In genomic region chr15:72382146-72382545, GRCh38 we compare ENCODE assay signal across 14 cellular contexts. TPM values are rescaled to one million over a fixed set of nuclear protein-coding genes. Genes with fewer than 3 reads are reported as not detected.
DNase-seq lines count a peak whose midpoint lies in the region; ATAC-seq and TF ChIP-seq lines count a peak whose summit lies in the region.
"Had no signal": no experiment of that assay in that cellular context is flagged by ENCODE, and none has a peak within 500 bp of the region (broad histone marks: within the 10 kb centered on the region; RNA-seq: fewer than 3 reads in every experiment).

No MANE protein-coding gene starts in this region.

- no peaks in the 10 kb centered on the region for H3K4me1 ChIP-seq in Panc1 (ENCODE audit: control insufficient read depth, insufficient read depth, low read length)

- POLR2A ChIA-PET in Panc1 (lab: Charles Lee) = interaction anchor here (0.6 to 0.7 kb wide), 2 partner anchors 249 to 751 kb away, joined by 3 to 6 read pairs; no protein-coding TSS in a partner anchor

- H3K4me3 ChIP-seq in Panc1 (ENCODE audit: low read depth in 2 of 2, low read length in 2 of 2) = no peak overlapping the region
- no peak overlapping the region for H3K4me3 ChIP-seq in fibroblast of villous mesenchyme (ENCODE audit: low read depth, low read length)
- H3K4me3 ChIP-seq: tibial artery had no signal

- TF ChIP-seq CTCF in GM12874 (IDR thresholded peaks at IDR 0.05; ENCODE audit: insufficient read depth, low read depth, low read length) (0 out of 2 replicates have a peak, but pooled peaks have one; percentile 18), Panc1 (IDR thresholded peaks at IDR 0.05) (peak; percentile 34; the same call in 1 of the 2 replicates), fibroblast of villous mesenchyme (IDR thresholded peaks at IDR 0.05; ENCODE audit: insufficient read depth, low read depth, low read length) (peak; percentile 36)

- H3K27ac ChIP-seq in Panc1 (ENCODE audit: low read length) = no peak overlapping the region
- H3K27ac ChIP-seq: tibial artery had no signal

- H3K36me3 ChIP-seq in Panc1 (ENCODE audit: control insufficient read depth, insufficient read depth, low read length) = no peaks in the 10 kb centered on the region
- H3K36me3 ChIP-seq: tibial artery had no signal

- H3K9me3 ChIP-seq in Panc1 (ENCODE audit: control insufficient read depth, insufficient read depth, low read depth, low read length) = no peaks in the 10 kb centered on the region
- H3K9me3 ChIP-seq: tibial artery had no signal

- H3K27me3 ChIP-seq in Panc1 (ENCODE audit: control insufficient read depth, insufficient read depth, low read length) = peaks cover 2% of the 10 kb centered on the region; the same call in 1 of the 2 replicates

- CTCF ChIA-PET in Panc1 (lab: Charles Lee) = interaction anchor here (0.5 kb wide), 2 partner anchors 41 to 150 kb away, joined by 4 to 8 read pairs; no protein-coding TSS in a partner anchor

- ATAC-seq in Panc1 (0 out of 2 replicates have a peak, but pooled peaks have one; percentile 57), HG02852 (IDR thresholded peaks at IDR 0.05; ENCODE audit: unreplicated experiment) (no peak), HG03139 (IDR thresholded peaks at IDR 0.05; ENCODE audit: unreplicated experiment) (no peak), HG03135 (IDR thresholded peaks at IDR 0.05; ENCODE audit: unreplicated experiment) (no peak)
- ATAC-seq: activated CD8-positive, alpha-beta memory T cell treated with anti-CD3 and anti-CD28 coated beads, Interleukin-2, amount 10 ng/mL, durations not matched to agents 7 days and 5 days; activated naive CD8-positive, alpha-beta T cell treated with anti-CD3 and anti-CD28 coated beads, Interleukin-2, amount 50 U/mL, for 24 hours had no signal

- in situ Hi-C loops in Panc1 (cut with HindIII; ENCODE audit: low pct_unique_long_range_greater_than_20kb, low sequenced_read_pairs) = no loop called here

- intact Hi-C loops in Panc1 (cut with micrococcal nuclease; ENCODE audit: unreplicated experiment) = no loop called here

- peak; percentile 33 to 44 for DNase-seq in AML-193 (lab: John Stamatoyannopoulos, UW)
- peak; percentile 5 for DNase-seq in Panc1 (ENCODE audit: low read depth, low spot score)
- DNase-seq in fibroblast of villous mesenchyme (ENCODE audit: low read depth) = peak; percentile 4
- no peak for DNase-seq in NCI-H1436 (lab: John Stamatoyannopoulos, UW)
- DNase-seq: activated CD8-positive, alpha-beta memory T cell treated with anti-CD3 and anti-CD28 coated beads, Interleukin-2, amount 10 ng/mL, durations not matched to agents 7 days and 5 days; activated naive CD8-positive, alpha-beta T cell treated with anti-CD3 and anti-CD28 coated beads, Interleukin-2, amount 50 U/mL, for 24 hours; NCI-H774; T1000; tibial artery had no signal

- no TSS peak for BruUV-seq in Panc1 (replicated peaks; lab: Mats Ljungman, UMichigan)

RNA-seq across cellular contexts. Expression of gene HEXA, which starts 6.3 kb away (rescaled TPM):
- total RNA-seq in Panc1 (2021; ENCODE audit: unreplicated experiment) (199 TPM), fibroblast of villous mesenchyme (44.9 and 61.5 TPM in 2 replicates)
- 114 TPM for polyA plus RNA-seq in Panc1 (2012; ENCODE audit: insufficient read length)

RNA-seq across cellular contexts. Expression of gene TMEM202, which starts 16.0 kb away (rescaled TPM):
- total RNA-seq in Panc1 (2021; ENCODE audit: unreplicated experiment) = not detected
- polyA plus RNA-seq in Panc1 (2012; ENCODE audit: insufficient read length) = not detected
- total RNA-seq in fibroblast of villous mesenchyme = not detected in 2 replicates
- total RNA-seq: activated CD8-positive, alpha-beta memory T cell treated with anti-CD3 and anti-CD28 coated beads, Interleukin-2, amount 10 ng/mL, durations not matched to agents 7 days and 5 days; mucosa of gallbladder had no signal
